ENCODE assay signal across 8 cellular contexts in the genomic region with DNA sequence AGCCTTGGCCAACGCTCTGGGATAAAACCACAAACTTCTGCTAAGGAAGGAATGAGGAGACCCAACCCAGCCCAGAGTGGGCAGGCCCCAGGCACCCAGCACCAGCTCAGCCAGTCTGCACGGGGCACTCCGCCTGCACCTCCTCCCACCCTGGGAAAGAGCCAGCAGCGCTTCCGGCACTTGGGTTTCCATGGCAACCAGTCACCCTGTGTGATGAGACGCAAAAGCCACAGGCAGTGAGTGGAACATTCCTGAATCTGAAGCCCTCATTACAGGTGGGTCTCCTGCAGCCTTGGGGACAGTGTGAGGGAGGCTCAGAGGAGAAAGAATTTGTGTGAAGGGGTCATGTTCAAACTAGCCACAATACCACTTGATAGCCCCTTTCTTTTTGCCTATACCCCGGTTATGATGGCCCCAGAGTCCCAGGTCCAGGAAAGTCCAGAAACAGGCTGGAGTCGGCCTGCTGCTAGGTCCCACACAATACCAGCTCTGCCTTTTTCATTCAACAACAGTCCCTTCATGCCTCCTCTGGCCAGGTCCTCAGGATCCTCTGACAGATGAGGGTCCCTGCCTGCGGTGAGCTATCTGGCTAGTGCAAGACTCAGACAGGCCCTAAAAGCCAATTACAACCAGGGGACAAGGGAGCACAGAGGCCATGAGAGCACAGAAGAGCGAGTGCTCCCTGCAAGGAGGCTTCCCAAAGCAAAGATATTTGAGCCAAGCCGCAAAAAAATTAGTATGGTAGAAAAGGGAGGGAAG.
A peak's percentile ranks its signal among the peaks of the same experiment; 100 is the strongest.
DNase-seq lines count a peak whose midpoint lies in the region; ATAC-seq and TF ChIP-seq lines count a peak whose summit lies in the region.

No MANE protein-coding gene starts in this region.

- H3K27ac ChIP-seq in brain microvascular endothelial cell = no peak overlapping the region

- ATAC-seq in GM21723 (IDR thresholded peaks at IDR 0.05; ENCODE audit: unreplicated experiment) = peak; percentile 40
- ATAC-seq in HG03139 (IDR thresholded peaks at IDR 0.05; ENCODE audit: unreplicated experiment) = no peak

- no peaks in the 10 kb centered on the region for H3K36me3 ChIP-seq in brain microvascular endothelial cell (replicated peaks)

- peak; percentile 33 for DNase-seq in AG10803 (ENCODE audit: low read depth)
- DNase-seq in NCI-H1694 treated with DMSO at 0.1 percent for 48 hours (lab: John Stamatoyannopoulos, UW) = peak; percentile 59
- peak; percentile 23 to 73 (median 62) for DNase-seq in activated CD4-positive, CD25-positive, alpha-beta regulatory T cell (lab: John Stamatoyannopoulos, UW)
- DNase-seq in brain microvascular endothelial cell = peak; percentile 79
- DNase-seq in kidney glomerular epithelial cell (lab: John Stamatoyannopoulos, UW) = peak; percentile 42
- peak; percentile 70 for DNase-seq in stimulated activated CD4-positive, alpha-beta T cell treated with anti-CD3 and anti-CD28 coated beads, Interleukin-4, amount 100 ng/mL, for 1 hour

- H3K4me3 ChIP-seq in AG10803 (ENCODE audit: low read length) = no peak overlapping the region
- no peak overlapping the region for H3K4me3 ChIP-seq in brain microvascular endothelial cell (ENCODE audit: low read depth, low read length)

- H3K27me3 ChIP-seq in brain microvascular endothelial cell (replicated peaks) = peaks cover 2% of the 10 kb centered on the region

- TF ChIP-seq CTCF in AG10803 (conservative IDR thresholded peaks at IDR 0.05; ENCODE audit: low read length) = no peak
- no peak for TF ChIP-seq CTCF in brain microvascular endothelial cell (IDR thresholded peaks at IDR 0.05; ENCODE audit: low read depth, low read length, missing control alignments)

- in situ Hi-C loops in brain microvascular endothelial cell (cut with HindIII; ENCODE audit: low pct_ligation_motif_present, low sequenced_read_pairs) = no loop called here
